In the genomic region with DNA sequence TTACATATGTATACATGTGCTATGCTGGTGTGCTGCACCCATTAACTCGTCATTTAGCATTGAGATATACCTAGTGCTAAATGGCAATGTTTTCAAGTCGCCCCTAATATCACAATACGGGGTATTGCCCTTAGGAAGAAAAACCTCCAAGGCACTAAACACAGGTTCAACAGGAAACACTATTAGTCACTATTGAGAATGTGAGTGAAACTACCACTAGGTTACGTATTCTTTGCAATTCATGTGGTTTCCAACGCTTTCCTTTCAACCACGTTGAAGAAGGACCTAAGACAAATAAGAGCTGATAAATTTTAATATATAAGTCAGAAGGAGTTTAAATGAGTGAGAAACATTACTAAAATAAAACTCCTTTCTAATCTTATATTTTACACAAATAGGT, we compare ENCODE assay signal across 23 cellular contexts.
"Had no signal": no experiment of that assay in that cellular context is flagged by ENCODE, and none has a peak within 500 bp of the region (broad histone marks: within the 10 kb centered on the region; RNA-seq: fewer than 3 reads in every experiment).

No MANE protein-coding gene starts in this region.

- H3K9me2 ChIP-seq: SK-N-SH had no signal

- H3K4me2 ChIP-seq: SK-N-SH had no signal

- H3K36me3 ChIP-seq: MG63 had no signal

- H3K9ac ChIP-seq: SK-N-SH had no signal

- H3K4me3 ChIP-seq: MG63 had no signal

- H3K27ac ChIP-seq: RWPE1 had no signal

- DNase-seq: IMR-90, Karpas-422, KG1, MG63, NCI-H1092, NCI-H1105 treated with DMSO at 0.1 percent for 48 hours, NCI-H1417 treated with DMSO at 0.1 percent for 48 hours, NCI-H146, NCI-H1694 treated with DMSO at 0.1 percent for 48 hours, NCI-H1930, NCI-H2081, NCI-H2107, NCI-H2227 treated with DMSO at 0.1 percent for 48 hours, NCI-H524, NCI-H526 treated with DMSO at 0.1 percent for 48 hours, NCI-H748 treated with DMSO at 0.1 percent for 48 hours, SHP77, SK-N-SH, T-helper 1 cell, T-helper 2 cell had no signal

- H3K9me3 ChIP-seq: MG63, SK-N-SH had no signal

- H3K27me3 ChIP-seq: MG63 had no signal

- ATAC-seq: HepG2, Panc1 had no signal
